In genomic region chr5:172479034-172479783, GRCh38 we compare ENCODE assay signal across 8 cellular contexts.
DNase-seq lines count a peak whose midpoint lies in the region; ATAC-seq and TF ChIP-seq lines count a peak whose summit lies in the region.

No MANE protein-coding gene starts in this region.

- TF ChIP-seq CTCF in WERI-Rb-1 (IDR thresholded peaks at IDR 0.05; ENCODE audit: low read depth, low read length), result peak; percentile 78

- peak; percentile 61 for ATAC-seq in HG02938 (IDR thresholded peaks at IDR 0.05; ENCODE audit: unreplicated experiment)
- ATAC-seq in GM19467 (IDR thresholded peaks at IDR 0.05; ENCODE audit: unreplicated experiment), result no peak

- DNase-seq in GF-D8 (lab: John Stamatoyannopoulos, UW), result peak; percentile 39
- DNase-seq in NCI-H2171 (lab: John Stamatoyannopoulos, UW), result peak; percentile 37
- peak; percentile 86 for DNase-seq in WERI-Rb-1
- peak; percentile 86 for DNase-seq in cerebellar cortex (ENCODE audit: low spot score)
- peak; percentile 93 for DNase-seq in islet precursor cell
- DNase-seq in stimulated activated CD4-positive, alpha-beta T cell treated with anti-CD3 and anti-CD28 coated beads, Interleukin-15, amount 100 ng/mL, for 48 hours (ENCODE audit: low read depth in 2 of 2), result peak; percentile 42 to 57

- no peak overlapping the region for H3K4me3 ChIP-seq in WERI-Rb-1 (ENCODE audit: low read depth, low read length)

- no peak overlapping the region for H3K27ac ChIP-seq in WERI-Rb-1

- no peaks in the 10 kb centered on the region for H3K9me3 ChIP-seq in WERI-Rb-1 (ENCODE audit: severe bottlenecking)

- H3K36me3 ChIP-seq in WERI-Rb-1, result no peaks in the 10 kb centered on the region

- H3K27me3 ChIP-seq in WERI-Rb-1 (ENCODE audit: insufficient read depth, low read depth, severe bottlenecking), result no peaks in the 10 kb centered on the region

Comparison
In these comparisons a context has a peak if more than half of its experiments do, and no peak if none do; other contexts are left out.
1. DNase-seq: peak in every context shown above with its lines; median percentile 93 in islet precursor cell; 86 in WERI-Rb-1; 86 in cerebellar cortex; 50 in stimulated activated CD4-positive, alpha-beta T cell treated with anti-CD3 and anti-CD28 coated beads, Interleukin-15, amount 100 ng/mL, for 48 hours; 39 in GF-D8; 37 in NCI-H2171.